ENCODE assay signal across 1 cellular context in genomic region chr17:16417896-16418683, GRCh38.
TF ChIP-seq lines count a peak whose summit lies in the region.

No MANE protein-coding gene starts in this region.

TF ChIP-seq in IMR-90, 13 proteins besides CTCF, POLR2A, EP300 and RAD21:
- no peak for TF ChIP-seq MXI1 (IDR thresholded peaks at IDR 0.05; ENCODE audit: borderline replicate concordance, low read depth, low read length)
- TF ChIP-seq, protein P1, sequence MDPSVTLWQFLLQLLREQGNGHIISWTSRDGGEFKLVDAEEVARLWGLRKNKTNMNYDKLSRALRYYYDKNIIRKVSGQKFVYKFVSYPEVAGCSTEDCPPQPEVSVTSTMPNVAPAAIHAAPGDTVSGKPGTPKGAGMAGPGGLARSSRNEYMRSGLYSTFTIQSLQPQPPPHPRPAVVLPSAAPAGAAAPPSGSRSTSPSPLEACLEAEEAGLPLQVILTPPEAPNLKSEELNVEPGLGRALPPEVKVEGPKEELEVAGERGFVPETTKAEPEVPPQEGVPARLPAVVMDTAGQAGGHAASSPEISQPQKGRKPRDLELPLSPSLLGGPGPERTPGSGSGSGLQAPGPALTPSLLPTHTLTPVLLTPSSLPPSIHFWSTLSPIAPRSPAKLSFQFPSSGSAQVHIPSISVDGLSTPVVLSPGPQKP (IDR thresholded peaks at IDR 0.05; ENCODE audit: borderline replicate concordance, low read depth, low read length): no peak
